Comparison of ENCODE assay signal across 1 cellular context in the genomic region with DNA sequence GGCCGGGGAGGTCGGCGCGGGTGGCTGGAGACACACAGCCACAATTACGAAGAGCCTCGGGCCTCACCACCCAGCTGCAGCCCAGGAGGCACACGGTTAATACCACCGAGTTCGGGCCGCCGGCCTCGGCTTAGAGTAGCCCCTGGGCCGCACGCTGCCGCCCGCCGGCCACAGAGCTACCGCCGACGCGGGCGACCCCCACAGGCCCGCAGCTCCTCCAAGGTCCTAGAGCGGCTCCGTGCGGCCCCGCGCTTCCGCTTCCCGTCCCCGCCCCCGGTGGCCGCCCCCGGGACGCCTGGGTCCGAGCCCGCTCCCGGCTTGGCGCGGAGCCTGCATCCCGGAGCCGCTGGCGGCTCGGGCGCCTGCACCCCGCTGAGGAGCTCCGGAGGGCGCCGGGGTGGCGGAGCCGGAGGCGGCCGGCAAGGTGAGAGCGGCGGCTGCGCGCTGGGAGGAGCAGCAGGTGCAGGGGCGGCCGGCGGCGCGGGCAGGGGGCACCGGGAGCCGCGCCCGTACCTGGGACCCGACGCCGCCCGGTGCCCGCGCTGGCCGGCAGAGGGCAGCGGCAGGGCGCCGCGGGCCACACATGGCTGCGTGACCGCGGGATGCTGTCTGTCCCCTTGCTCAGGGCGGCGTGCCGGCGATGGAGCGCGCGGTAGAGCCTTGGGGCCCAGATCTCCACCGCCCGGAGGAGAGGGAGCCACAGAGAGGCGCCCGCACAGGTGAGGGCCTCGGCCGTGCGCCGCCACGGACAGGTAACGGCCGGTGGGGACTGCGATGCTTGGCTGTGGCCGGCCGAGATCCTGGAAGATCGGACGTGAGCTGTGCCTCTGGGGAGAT.
TF ChIP-seq lines count a peak whose summit lies in the region.

Gene ZNF48, plus strand, starts transcription at position 266 of the 837 bp plus-strand sequence. Its CDS starts 375 bp downstream, at position 641.

TF ChIP-seq in WTC11, 78 proteins besides CTCF, POLR2A, EP300 and RAD21 (continued from another document):
- TF ChIP-seq, protein P1, sequence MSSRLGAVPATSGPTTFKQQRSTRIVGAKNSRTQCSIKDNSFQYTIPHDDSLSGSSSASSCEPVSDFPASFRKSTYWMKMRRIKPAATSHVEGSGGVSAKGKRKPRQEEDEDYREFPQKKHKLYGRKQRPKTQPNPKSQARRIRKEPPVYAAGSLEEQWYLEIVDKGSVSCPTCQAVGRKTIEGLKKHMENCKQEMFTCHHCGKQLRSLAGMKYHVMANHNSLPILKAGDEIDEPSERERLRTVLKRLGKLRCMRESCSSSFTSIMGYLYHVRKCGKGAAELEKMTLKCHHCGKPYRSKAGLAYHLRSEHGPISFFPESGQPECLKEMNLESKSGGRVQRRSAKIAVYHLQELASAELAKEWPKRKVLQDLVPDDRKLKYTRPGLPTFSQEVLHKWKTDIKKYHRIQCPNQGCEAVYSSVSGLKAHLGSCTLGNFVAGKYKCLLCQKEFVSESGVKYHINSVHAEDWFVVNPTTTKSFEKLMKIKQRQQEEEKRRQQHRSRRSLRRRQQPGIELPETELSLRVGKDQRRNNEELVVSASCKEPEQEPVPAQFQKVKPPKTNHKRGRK (CRISPR knock-in tag; IDR thresholded peaks at IDR 0.05; ENCODE audit: borderline replicate concordance) = no peak
- TF ChIP-seq, protein P2, sequence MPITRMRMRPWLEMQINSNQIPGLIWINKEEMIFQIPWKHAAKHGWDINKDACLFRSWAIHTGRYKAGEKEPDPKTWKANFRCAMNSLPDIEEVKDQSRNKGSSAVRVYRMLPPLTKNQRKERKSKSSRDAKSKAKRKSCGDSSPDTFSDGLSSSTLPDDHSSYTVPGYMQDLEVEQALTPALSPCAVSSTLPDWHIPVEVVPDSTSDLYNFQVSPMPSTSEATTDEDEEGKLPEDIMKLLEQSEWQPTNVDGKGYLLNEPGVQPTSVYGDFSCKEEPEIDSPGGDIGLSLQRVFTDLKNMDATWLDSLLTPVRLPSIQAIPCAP (CRISPR knock-in tag; IDR thresholded peaks at IDR 0.05) = 0 out of 2 replicates have a peak, but pooled peaks have one; percentile 44
- TF ChIP-seq FOXP4 (CRISPR knock-in tag; IDR thresholded peaks at IDR 0.05) = peak; percentile 60
- TF ChIP-seq AR (CRISPR knock-in tag; IDR thresholded peaks at IDR 0.05) = no peak
- peak; percentile 63 for TF ChIP-seq SP1 (CRISPR knock-in tag; conservative IDR thresholded peaks at IDR 0.05)
- 0 out of 2 replicates have a peak, but pooled peaks have one; percentile 6 for TF ChIP-seq ZNF423 (CRISPR knock-in tag; IDR thresholded peaks at IDR 0.05)
- TF ChIP-seq FOXP1 (CRISPR knock-in tag; IDR thresholded peaks at IDR 0.05; ENCODE audit: borderline replicate concordance) = peak; percentile 59; the same call in 1 of the 2 replicates
- TF ChIP-seq, protein P3, sequence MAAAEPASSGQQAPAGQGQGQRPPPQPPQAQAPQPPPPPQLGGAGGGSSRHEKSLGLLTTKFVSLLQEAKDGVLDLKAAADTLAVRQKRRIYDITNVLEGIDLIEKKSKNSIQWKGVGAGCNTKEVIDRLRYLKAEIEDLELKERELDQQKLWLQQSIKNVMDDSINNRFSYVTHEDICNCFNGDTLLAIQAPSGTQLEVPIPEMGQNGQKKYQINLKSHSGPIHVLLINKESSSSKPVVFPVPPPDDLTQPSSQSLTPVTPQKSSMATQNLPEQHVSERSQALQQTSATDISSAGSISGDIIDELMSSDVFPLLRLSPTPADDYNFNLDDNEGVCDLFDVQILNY (CRISPR knock-in tag; IDR thresholded peaks at IDR 0.05) = peak; percentile 74
- peak; percentile 14 for TF ChIP-seq FOXK1 (CRISPR knock-in tag; IDR thresholded peaks at IDR 0.05)
- TF ChIP-seq GABPB1 (CRISPR knock-in tag; IDR thresholded peaks at IDR 0.05) = peak; percentile 65
- TF ChIP-seq PREB (CRISPR knock-in tag; IDR thresholded peaks at IDR 0.05; ENCODE audit: borderline replicate concordance) = 0 out of 2 replicates have a peak, but pooled peaks have one; percentile 41
- TF ChIP-seq SMAD4 (CRISPR knock-in tag; IDR thresholded peaks at IDR 0.05) = peak; percentile 76
- TF ChIP-seq ELF4 (CRISPR knock-in tag; IDR thresholded peaks at IDR 0.05; ENCODE audit: low read depth) = no peak
- no peak for TF ChIP-seq FOXJ3 (CRISPR knock-in tag; IDR thresholded peaks at IDR 0.05; ENCODE audit: borderline replicate concordance)
- 0 out of 2 replicates have a peak, but pooled peaks have one; percentile 40 for TF ChIP-seq ESRRA (CRISPR knock-in tag; IDR thresholded peaks at IDR 0.05; ENCODE audit: borderline replicate concordance)
- TF ChIP-seq, protein P4, sequence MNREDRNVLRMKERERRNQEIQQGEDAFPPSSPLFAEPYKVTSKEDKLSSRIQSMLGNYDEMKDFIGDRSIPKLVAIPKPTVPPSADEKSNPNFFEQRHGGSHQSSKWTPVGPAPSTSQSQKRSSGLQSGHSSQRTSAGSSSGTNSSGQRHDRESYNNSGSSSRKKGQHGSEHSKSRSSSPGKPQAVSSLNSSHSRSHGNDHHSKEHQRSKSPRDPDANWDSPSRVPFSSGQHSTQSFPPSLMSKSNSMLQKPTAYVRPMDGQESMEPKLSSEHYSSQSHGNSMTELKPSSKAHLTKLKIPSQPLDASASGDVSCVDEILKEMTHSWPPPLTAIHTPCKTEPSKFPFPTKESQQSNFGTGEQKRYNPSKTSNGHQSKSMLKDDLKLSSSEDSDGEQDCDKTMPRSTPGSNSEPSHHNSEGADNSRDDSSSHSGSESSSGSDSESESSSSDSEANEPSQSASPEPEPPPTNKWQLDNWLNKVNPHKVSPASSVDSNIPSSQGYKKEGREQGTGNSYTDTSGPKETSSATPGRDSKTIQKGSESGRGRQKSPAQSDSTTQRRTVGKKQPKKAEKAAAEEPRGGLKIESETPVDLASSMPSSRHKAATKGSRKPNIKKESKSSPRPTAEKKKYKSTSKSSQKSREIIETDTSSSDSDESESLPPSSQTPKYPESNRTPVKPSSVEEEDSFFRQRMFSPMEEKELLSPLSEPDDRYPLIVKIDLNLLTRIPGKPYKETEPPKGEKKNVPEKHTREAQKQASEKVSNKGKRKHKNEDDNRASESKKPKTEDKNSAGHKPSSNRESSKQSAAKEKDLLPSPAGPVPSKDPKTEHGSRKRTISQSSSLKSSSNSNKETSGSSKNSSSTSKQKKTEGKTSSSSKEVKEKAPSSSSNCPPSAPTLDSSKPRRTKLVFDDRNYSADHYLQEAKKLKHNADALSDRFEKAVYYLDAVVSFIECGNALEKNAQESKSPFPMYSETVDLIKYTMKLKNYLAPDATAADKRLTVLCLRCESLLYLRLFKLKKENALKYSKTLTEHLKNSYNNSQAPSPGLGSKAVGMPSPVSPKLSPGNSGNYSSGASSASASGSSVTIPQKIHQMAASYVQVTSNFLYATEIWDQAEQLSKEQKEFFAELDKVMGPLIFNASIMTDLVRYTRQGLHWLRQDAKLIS (CRISPR knock-in tag; IDR thresholded peaks at IDR 0.05; ENCODE audit: borderline replicate concordance) = no peak
- TF ChIP-seq IRF2 (CRISPR knock-in tag; IDR thresholded peaks at IDR 0.05; ENCODE audit: borderline replicate concordance, low read depth) = no peak
- TF ChIP-seq, protein P5, sequence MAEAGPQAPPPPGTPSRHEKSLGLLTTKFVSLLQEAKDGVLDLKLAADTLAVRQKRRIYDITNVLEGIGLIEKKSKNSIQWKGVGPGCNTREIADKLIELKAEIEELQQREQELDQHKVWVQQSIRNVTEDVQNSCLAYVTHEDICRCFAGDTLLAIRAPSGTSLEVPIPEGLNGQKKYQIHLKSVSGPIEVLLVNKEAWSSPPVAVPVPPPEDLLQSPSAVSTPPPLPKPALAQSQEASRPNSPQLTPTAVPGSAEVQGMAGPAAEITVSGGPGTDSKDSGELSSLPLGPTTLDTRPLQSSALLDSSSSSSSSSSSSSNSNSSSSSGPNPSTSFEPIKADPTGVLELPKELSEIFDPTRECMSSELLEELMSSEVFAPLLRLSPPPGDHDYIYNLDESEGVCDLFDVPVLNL (CRISPR knock-in tag; IDR thresholded peaks at IDR 0.05; ENCODE audit: borderline replicate concordance, low read depth) = 0 out of 2 replicates have a peak, but pooled peaks have one; percentile 15
- TF ChIP-seq, protein P6, sequence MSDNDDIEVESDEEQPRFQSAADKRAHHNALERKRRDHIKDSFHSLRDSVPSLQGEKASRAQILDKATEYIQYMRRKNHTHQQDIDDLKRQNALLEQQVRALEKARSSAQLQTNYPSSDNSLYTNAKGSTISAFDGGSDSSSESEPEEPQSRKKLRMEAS (CRISPR knock-in tag; IDR thresholded peaks at IDR 0.05) = peak; percentile 61; the same call in 1 of the 2 replicates
